Comparison of ENCODE assay signal across 8 cellular contexts in the genomic region with DNA sequence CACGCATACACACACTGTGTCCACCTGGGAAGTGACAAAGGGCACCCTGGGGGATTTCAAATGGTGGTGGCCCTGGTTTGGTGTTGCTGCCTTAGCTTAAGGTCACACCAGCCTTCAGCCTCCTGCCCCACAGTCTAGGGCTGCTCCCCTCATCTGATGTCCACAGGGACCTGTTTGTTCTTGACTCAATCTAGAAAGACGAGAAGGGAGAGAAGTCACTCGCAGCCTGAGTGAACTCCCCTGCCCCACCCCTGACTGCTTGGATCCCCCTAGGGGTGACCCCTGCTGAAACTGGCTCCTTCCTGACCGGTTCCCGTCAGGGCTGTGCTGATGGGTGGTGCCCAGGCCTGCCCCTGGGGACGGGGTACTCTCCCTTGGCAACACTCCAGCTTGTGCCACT. TPM values are rescaled to one million over a fixed set of nuclear protein-coding genes. Genes with fewer than 3 reads are reported as not detected.
"Had no signal": no experiment of that assay in that cellular context is flagged by ENCODE, and none has a peak within 500 bp of the region (broad histone marks: within the 10 kb centered on the region; RNA-seq: fewer than 3 reads in every experiment).

No MANE protein-coding gene starts in this region.

RNA-seq across cellular contexts. Expression of gene RHD, which starts 14.9 kb away (rescaled TPM):
- total RNA-seq: activated CD4-positive, alpha-beta memory T cell treated with anti-CD3 and anti-CD28 coated beads, Interleukin-2, amount 10 ng/mL, durations not matched to agents 7 days and 5 days; activated CD4-positive, alpha-beta T cell treated with anti-CD3 and anti-CD28 coated beads for 36 hours; activated CD8-positive, alpha-beta memory T cell treated with anti-CD3 and anti-CD28 coated beads for 36 hours; activated naive CD4-positive, alpha-beta T cell treated with anti-CD3 and anti-CD28 coated beads for 36 hours; astrocyte; LHCN-M2; M059J; PC-3 had no signal
